In genomic region chr1:26278835-26279597, GRCh38 we compare ENCODE assay signal across 8 cellular contexts. TPM values are rescaled to one million over a fixed set of nuclear protein-coding genes. Genes with fewer than 3 reads are reported as not detected.
A peak's percentile ranks its signal among the peaks of the same experiment; 100 is the strongest.
DNase-seq lines count a peak whose midpoint lies in the region; ATAC-seq and TF ChIP-seq lines count a peak whose summit lies in the region.

No MANE protein-coding gene starts in this region.

- intact Hi-C loops in vagina (cut with DNase I): no loop called here

- peak overlapping the region; percentile 90 to 97 for H3K27ac Mint-ChIP-seq in T-cell

- H3K27me3 Mint-ChIP-seq in T-cell: no peaks in the 10 kb centered on the region

- POLR2A ChIA-PET in HEK293 (lab: Yijun Ruan, JAX): interaction anchor here (1.0 to 1.8 kb wide), 4 partner anchors 39 to 167 kb away, joined by 4 to 6 read pairs (median 5); partner anchors contain the start of genes CD52, DHDDS and PDIK1L
- POLR2A ChIA-PET in T-cell (lab: Charles Lee): interaction anchor here in 1 of 2 donors (0.6 kb wide), 1 partner anchor 39 kb away, joined by 3 read pairs; the partner anchor contains the start of gene CD52

- H3K9me3 ChIP-seq in HEK293 (ENCODE audit: control insufficient read depth, insufficient read depth, low read depth, low read length) (no peaks in the 10 kb centered on the region), mononuclear cell (ENCODE audit: low read depth, low read length) (no peaks in the 10 kb centered on the region), vagina (no peaks in the 10 kb centered on the region)

- TF ChIP-seq CTCF in HEK293 (tag by site-specific recombination; IDR thresholded peaks at IDR 0.05): no peak
- no peak for TF ChIP-seq CTCF in vagina (IDR thresholded peaks at IDR 0.05)

- peaks cover 26% of the 10 kb centered on the region for H3K36me3 Mint-ChIP-seq in T-cell

- H3K4me3 Mint-ChIP-seq in T-cell: peak overlapping the region; percentile 87 to 94 (median 90)

- no peak for ATAC-seq in T-cell (replicated peaks in 1 of 4)

- H3K36me3 ChIP-seq in HEK293 (ENCODE audit: control insufficient read depth in 2 of 2, insufficient read depth in 1 of 2, low read length in 2 of 2) (peaks cover 4 to 70% of the 10 kb centered on the region in 2 experiments; a peak in 1 of 3 replicates), vagina (peaks cover 0 to 8% of the 10 kb centered on the region in 2 donors)

- H3K27me3 ChIP-seq in mononuclear cell (ENCODE audit: insufficient read depth, low read length) (no peaks in the 10 kb centered on the region), vagina (no peaks in the 10 kb centered on the region)

- no peaks in the 10 kb centered on the region for H3K9me3 Mint-ChIP-seq in T-cell

- TF ChIP-seq POLR2A in vagina (IDR thresholded peaks at IDR 0.05): no peak

- H3K4me1 ChIP-seq in HEK293 (ENCODE audit: control insufficient read depth, insufficient read depth, low read length) (0 out of 2 replicates have a peak, but pooled peaks cover 3% of the 10 kb centered on the region), mononuclear cell (ENCODE audit: insufficient read depth, low read length) (peaks cover 93% of the 10 kb centered on the region), vagina (peaks cover 83% of the 10 kb centered on the region)

- peak; percentile 56 to 76 for DNase-seq in AML-193 (lab: John Stamatoyannopoulos, UW)
- DNase-seq in T-cell: peak in 1 of 34 experiments; percentile 20
- DNase-seq in dermis microvascular lymphatic vessel endothelial cell (ENCODE audit: low read depth in 2 of 2): peak; percentile 56 to 68
- DNase-seq in vagina (ENCODE audit: extremely low spot score in 2 of 2): peak in 1 of 2 donors; percentile 87
- DNase-seq in SHP77 (lab: John Stamatoyannopoulos, UW): no peak
- DNase-seq in HPDE6-E6E7 (ENCODE audit: extremely low spot score): no peak

- H3K4me3 ChIP-seq in HEK293 (ENCODE audit: low read depth, low read length): no peak overlapping the region; the same call in 1 of the 2 replicates
- H3K4me3 ChIP-seq in mononuclear cell (ENCODE audit: low read length): peak overlapping the region; percentile 88
- peak overlapping the region; percentile 80 to 90 for H3K4me3 ChIP-seq in vagina

- CTCF ChIA-PET in HEK293 (lab: Yijun Ruan, JAX) (interaction anchor here (0.6 to 3.6 kb wide), 13 partner anchors 10 to 608 kb away, joined by 3 to 30 read pairs (median 3); no protein-coding TSS in a partner anchor), T-cell (lab: Charles Lee) (interaction anchor here (1.0 to 2.4 kb wide), 5 partner anchors 10 to 99 kb away, joined by 3 to 16 read pairs (median 7); no protein-coding TSS in a partner anchor)

- H3K27ac ChIP-seq in HEK293 (ENCODE audit: extremely low read depth, low read depth, low read length): 0 out of 2 replicates have a peak overlapping the region, but pooled peaks have one; percentile 7
- H3K27ac ChIP-seq in vagina: peak overlapping the region; percentile 95

- H3K4me1 Mint-ChIP-seq in T-cell: peaks cover 73 to 87% (median 77%) of the 10 kb centered on the region in 3 donors

TF ChIP-seq in HEK293, 187 proteins besides CTCF, POLR2A, EP300 and RAD21:
- peak; percentile 56 for TF ChIP-seq PRDM1 (tag by site-specific recombination; IDR thresholded peaks at IDR 0.05)
- no peak for TF ChIP-seq ZNF670 (tag by site-specific recombination; IDR thresholded peaks at IDR 0.05; ENCODE audit: low read depth)
- TF ChIP-seq ZFHX2 (tag by site-specific recombination; conservative IDR thresholded peaks at IDR 0.05): peak; percentile 44
- TF ChIP-seq ZBTB7A (tag by site-specific recombination; IDR thresholded peaks at IDR 0.05; ENCODE audit: low read depth): no peak
- peak; percentile 25; the same call in 1 of the 2 replicates for TF ChIP-seq EGR2 (tag by site-specific recombination; IDR thresholded peaks at IDR 0.05; ENCODE audit: low read depth)
TF ChIP-seq in HEK293: peak in this region for 3.

RNA-seq across cellular contexts. Expression of gene SH3BGRL3, which starts 0.9 kb away (rescaled TPM):
- 100 to 1,000 TPM; 218 to 457 (median 370) TPM for total RNA-seq in T-cell
- total RNA-seq in dermis microvascular lymphatic vessel endothelial cell: 17.5 and 25.9 TPM in 2 replicates
- total RNA-seq in mononuclear cell: 59.2 TPM
- 115 TPM for total RNA-seq in vagina

RNA-seq across cellular contexts. Expression of gene UBXN11, which starts 27.4 kb away (rescaled TPM):
- 100 to 1,000 TPM in 3 of 5 donors, 10 to 100 TPM in 2; 39.5 to 112 (median 104) TPM for total RNA-seq in T-cell
- total RNA-seq in dermis microvascular lymphatic vessel endothelial cell: 1.7 and 2.7 TPM in 2 replicates
- 24.5 TPM for total RNA-seq in mononuclear cell
- 7.1 TPM for total RNA-seq in vagina

RNA-seq across cellular contexts. Expression of gene CD52, which starts 38.7 kb away (rescaled TPM):
- total RNA-seq in T-cell: 1,000 to 10,000 TPM in 4 of 5 donors, 100 to 1,000 TPM in 1; 994 to 1,121 (median 1,054) TPM
- total RNA-seq in dermis microvascular lymphatic vessel endothelial cell: not detected in 2 replicates
- total RNA-seq in mononuclear cell: 428 TPM
- 8.1 TPM for total RNA-seq in vagina

RNA-seq across cellular contexts. Expression of gene CEP85, which starts 45.0 kb away (rescaled TPM):
- 10 to 100 TPM; 14.2 to 28.5 (median 20.7) TPM for total RNA-seq in T-cell
- 5.3 and 6.7 TPM in 2 replicates for total RNA-seq in dermis microvascular lymphatic vessel endothelial cell
- total RNA-seq in mononuclear cell: 12.9 TPM
- 9.1 TPM for total RNA-seq in vagina

Comparison
In these comparisons a context has a peak if more than half of its experiments do, and no peak if none do; other contexts are left out.
1. DNase-seq: peak in AML-193 (2 of 2) and dermis microvascular lymphatic vessel endothelial cell (2 of 2); none in SHP77 (0 of 2) and HPDE6-E6E7 (single experiment).
2. RNA of gene CD52, which starts 38.7 kb away (total RNA-seq): 994 to 1,121 TPM in T-cell and 428 TPM in mononuclear cell (single experiment); 8.1 TPM in vagina (single experiment) and not detected in dermis microvascular lymphatic vessel endothelial cell; every median in the first group is over 10 times any median in the second.